Comparison of ENCODE assay signal across 20 cellular contexts in genomic region chr1:77238463-77238862, GRCh38. TPM values are rescaled to one million over a fixed set of nuclear protein-coding genes. Genes with fewer than 3 reads are reported as not detected.
"Had no signal": no experiment of that assay in that cellular context is flagged by ENCODE, and none has a peak within 500 bp of the region (broad histone marks: within the 10 kb centered on the region; RNA-seq: fewer than 3 reads in every experiment).

No MANE protein-coding gene starts in this region.

- H3K4me3 Mint-ChIP-seq: activated CD8-positive, alpha-beta T cell treated with anti-CD3 and anti-CD28 coated beads for 36 hours; activated naive CD8-positive, alpha-beta T cell treated with anti-CD3 and anti-CD28 coated beads, Interleukin-2, amount 10 ng/mL, durations not matched to agents 7 days and 5 days; central memory CD8-positive, alpha-beta T cell; memory B cell; natural killer cell had no signal

- H3K27me3 ChIP-seq: brain microvascular endothelial cell, hepatocyte, transverse colon, vagina had no signal

- H3K4me1 Mint-ChIP-seq: activated naive CD8-positive, alpha-beta T cell treated with anti-CD3 and anti-CD28 coated beads, Interleukin-2, amount 10 ng/mL, durations not matched to agents 7 days and 5 days; central memory CD8-positive, alpha-beta T cell; memory B cell; natural killer cell had no signal

- H3K4me3 ChIP-seq: coronary artery, hepatocyte, left ventricle myocardium inferior, prostate gland, skin epidermis, transverse colon, vagina had no signal

- H3K4me2 ChIP-seq: hepatocyte had no signal

- H2AFZ ChIP-seq: hepatocyte had no signal

- ATAC-seq: activated CD8-positive, alpha-beta T cell treated with anti-CD3 and anti-CD28 coated beads for 36 hours; esophagus mucosa; natural killer cell; right cardiac atrium; stimulated activated naive CD8-positive, alpha-beta T cell treated with anti-CD3 and anti-CD28 coated beads, Interleukin-15, Interleukin-2, amounts not matched to agents 100 U/mL and 50 U/mL, for 24 hours had no signal

- H3K27me3 Mint-ChIP-seq: activated naive CD8-positive, alpha-beta T cell treated with anti-CD3 and anti-CD28 coated beads, Interleukin-2, amount 10 ng/mL, durations not matched to agents 7 days and 5 days had no signal

- H3K4me1 ChIP-seq: left ventricle myocardium inferior, prostate gland, transverse colon, vagina had no signal

- H3K27ac Mint-ChIP-seq: activated CD8-positive, alpha-beta T cell treated with anti-CD3 and anti-CD28 coated beads for 36 hours; activated naive CD8-positive, alpha-beta T cell treated with anti-CD3 and anti-CD28 coated beads, Interleukin-2, amount 10 ng/mL, durations not matched to agents 7 days and 5 days; memory B cell; natural killer cell had no signal

- DNase-seq: activated CD8-positive, alpha-beta T cell treated with anti-CD3 and anti-CD28 coated beads for 36 hours; activated naive CD8-positive, alpha-beta T cell treated with anti-CD3 and anti-CD28 coated beads, Interleukin-2, amount 10 ng/mL, durations not matched to agents 7 days and 5 days; activated T-cell treated with anti-CD3 and anti-CD28 coated beads, Interleukin-2, amount 50 U/mL, for 48 hours; brain microvascular endothelial cell; left ventricle myocardium inferior; natural killer cell; right cardiac atrium; stimulated activated CD4-positive, alpha-beta T cell treated with anti-CD3 and anti-CD28 coated beads, Interleukin-4, amount 100 ng/mL, for 4 hours; stimulated activated CD8-positive, alpha-beta memory T cell treated with anti-CD3 and anti-CD28 coated beads, Interleukin-4, amount 100 ng/mL, for 48 hours; stimulated activated naive CD8-positive, alpha-beta T cell treated with anti-CD3 and anti-CD28 coated beads, Interleukin-15, Interleukin-2, amounts not matched to agents 100 U/mL and 50 U/mL, for 24 hours; transverse colon; WERI-Rb-1 had no signal

- H3K9me3 ChIP-seq: prostate gland, transverse colon, vagina had no signal

- H3K36me3 ChIP-seq: brain microvascular endothelial cell, left ventricle myocardium inferior, prostate gland, transverse colon, vagina, WERI-Rb-1 had no signal

- H3K36me3 Mint-ChIP-seq: natural killer cell had no signal

- H3K27ac ChIP-seq: brain microvascular endothelial cell, coronary artery, hepatocyte, left ventricle myocardium inferior, prostate gland, skin epidermis, transverse colon, vagina, WERI-Rb-1 had no signal

RNA-seq across cellular contexts. Expression of gene AK5, which starts 43.4 kb away (rescaled TPM):
- total RNA-seq: esophagus mucosa, hepatocyte had no signal
